8 cellular contexts compared by ENCODE assay signal in genomic region chr12:46386360-46386867, GRCh38. TPM values are rescaled to one million over a fixed set of nuclear protein-coding genes. Genes with fewer than 3 reads are reported as not detected.
A peak's percentile ranks its signal among the peaks of the same experiment; 100 is the strongest.
DNase-seq lines count a peak whose midpoint lies in the region; ATAC-seq and TF ChIP-seq lines count a peak whose summit lies in the region.

No MANE protein-coding gene starts in this region.

- H3K27me3 Mint-ChIP-seq in chondrocyte (ENCODE audit: low read depth) (no peaks in the 10 kb centered on the region), osteocyte (ENCODE audit: unreplicated experiment) (no peaks in the 10 kb centered on the region)

- H3K4me3 Mint-ChIP-seq in chondrocyte (ENCODE audit: unreplicated experiment), result no peak overlapping the region
- H3K4me3 Mint-ChIP-seq in osteocyte (ENCODE audit: unreplicated experiment), result no peak overlapping the region

- in situ Hi-C loops in KBM-7 (cut with MboI; ENCODE audit: low pct_unique_long_range_greater_than_20kb, low sequenced_read_pairs), result no loop called here

- H3K36me3 Mint-ChIP-seq in chondrocyte (ENCODE audit: low read depth), result no peaks in the 10 kb centered on the region
- no peaks in the 10 kb centered on the region for H3K36me3 Mint-ChIP-seq in osteocyte (ENCODE audit: unreplicated experiment)

- peaks cover 85% of the 10 kb centered on the region for H3K4me1 Mint-ChIP-seq in chondrocyte (ENCODE audit: low read depth)
- H3K4me1 Mint-ChIP-seq in osteocyte (ENCODE audit: unreplicated experiment), result peaks cover 85% of the 10 kb centered on the region

- TF ChIP-seq CTCF in chondrocyte (IDR thresholded peaks at IDR 0.05), result no peak
- no peak for TF ChIP-seq CTCF in osteocyte (IDR thresholded peaks at IDR 0.05)

- DNase-seq in DMS53 (lab: John Stamatoyannopoulos, UW), result peak; percentile 66
- DNase-seq in M059J (ENCODE audit: low read depth), result peak; percentile 89
- no peak for DNase-seq in chondrocyte (ENCODE audit: low spot score)
- no peak for DNase-seq in osteocyte (ENCODE audit: extremely low spot score, unreplicated experiment)
- no peak for DNase-seq in KBM-7
- no peak for DNase-seq in SKM-1 treated with dmso at 0.1 percent for 144 hours (lab: John Stamatoyannopoulos, UW; ENCODE audit: unreplicated experiment)
- DNase-seq in DMS153 (lab: John Stamatoyannopoulos, UW), result no peak

- H3K27ac Mint-ChIP-seq in chondrocyte (ENCODE audit: unreplicated experiment) (peak overlapping the region; percentile 99), osteocyte (ENCODE audit: unreplicated experiment) (peak overlapping the region; percentile 95)

- peaks cover 2% of the 10 kb centered on the region for H3K9me3 Mint-ChIP-seq in chondrocyte (ENCODE audit: low read depth)
- H3K9me3 Mint-ChIP-seq in osteocyte (ENCODE audit: unreplicated experiment), result no peaks in the 10 kb centered on the region

- ATAC-seq in HG02970 (IDR thresholded peaks at IDR 0.05; ENCODE audit: low FRiP score, unreplicated experiment), result no peak

RNA-seq across cellular contexts. Expression of gene SLC38A2, which starts 13.8 kb away (rescaled TPM):
- total RNA-seq in M059J (2014; rRNA removed; shearing (Covaris generic)), result 447 and 744 TPM in 2 replicates
- total RNA-seq in chondrocyte (580 to 614 TPM (median 596 TPM) in 3 replicates), osteocyte (754 and 795 TPM in 2 replicates)

Comparison
In these comparisons a context has a peak if more than half of its experiments do, and no peak if none do; other contexts are left out.
1. DNase-seq: peak in DMS53 (single experiment) and M059J (single experiment); none in chondrocyte (single experiment), osteocyte (single experiment), KBM-7 (single experiment), SKM-1 treated with dmso at 0.1 percent for 144 hours (single experiment) and DMS153 (single experiment).